In the genomic region with DNA sequence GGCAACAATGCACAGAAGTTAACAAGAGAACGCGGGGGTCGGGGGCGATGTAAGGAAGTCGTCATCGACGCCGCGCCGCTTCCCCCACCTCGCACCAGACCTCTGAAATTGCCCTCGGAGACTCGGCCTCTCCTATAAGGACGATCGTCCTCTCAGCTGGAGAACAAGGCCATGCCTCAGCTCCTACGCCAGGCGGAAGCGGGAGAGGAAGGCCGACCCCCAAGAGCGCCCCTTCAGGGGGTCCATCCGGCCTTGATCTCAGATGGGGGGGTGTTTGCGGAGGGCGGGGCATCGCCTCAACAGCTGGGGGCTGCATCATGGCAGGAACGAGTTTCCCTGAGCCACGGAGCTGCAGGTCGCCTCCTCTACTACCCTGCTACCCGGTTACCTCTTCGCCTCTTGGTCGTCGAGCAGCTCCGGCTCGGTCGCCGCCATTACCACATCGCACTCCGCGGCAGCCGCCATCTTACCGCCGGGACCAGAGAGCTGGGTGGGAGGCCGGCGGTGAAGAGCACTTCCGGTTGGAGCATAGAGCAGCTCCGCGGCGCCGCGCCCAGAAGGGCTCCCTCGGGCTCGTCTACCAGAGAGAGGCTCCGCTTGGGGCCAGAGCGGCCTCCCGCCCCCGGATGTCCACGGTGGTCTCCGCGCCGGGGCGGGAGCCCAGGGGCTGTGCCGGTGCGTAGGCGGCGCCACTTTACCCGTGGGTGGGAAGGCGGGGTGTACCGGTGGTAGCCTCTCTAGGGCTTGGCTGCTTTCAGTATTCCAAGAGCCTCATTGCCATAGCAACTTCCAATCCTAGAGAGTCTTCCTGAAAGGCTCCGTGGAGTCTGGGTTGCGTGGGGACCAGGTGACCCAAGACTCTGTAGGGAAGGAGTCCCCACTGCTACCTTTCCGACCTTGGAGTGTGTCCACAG, we compare ENCODE assay signal across 1 cellular context.
TF ChIP-seq lines count a peak whose summit lies in the region.

A gene with protein sequence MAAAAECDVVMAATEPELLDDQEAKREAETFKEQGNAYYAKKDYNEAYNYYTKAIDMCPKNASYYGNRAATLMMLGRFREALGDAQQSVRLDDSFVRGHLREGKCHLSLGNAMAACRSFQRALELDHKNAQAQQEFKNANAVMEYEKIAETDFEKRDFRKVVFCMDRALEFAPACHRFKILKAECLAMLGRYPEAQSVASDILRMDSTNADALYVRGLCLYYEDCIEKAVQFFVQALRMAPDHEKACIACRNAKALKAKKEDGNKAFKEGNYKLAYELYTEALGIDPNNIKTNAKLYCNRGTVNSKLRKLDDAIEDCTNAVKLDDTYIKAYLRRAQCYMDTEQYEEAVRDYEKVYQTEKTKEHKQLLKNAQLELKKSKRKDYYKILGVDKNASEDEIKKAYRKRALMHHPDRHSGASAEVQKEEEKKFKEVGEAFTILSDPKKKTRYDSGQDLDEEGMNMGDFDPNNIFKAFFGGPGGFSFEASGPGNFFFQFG (minus strand): TSS at position 488 of the 914 bp plus-strand sequence. CDS start 23 bp downstream, at position 465.

TF ChIP-seq in IMR-90, 13 proteins besides CTCF, POLR2A, EP300 and RAD21 (continued from another document):
- TF ChIP-seq, protein P1, sequence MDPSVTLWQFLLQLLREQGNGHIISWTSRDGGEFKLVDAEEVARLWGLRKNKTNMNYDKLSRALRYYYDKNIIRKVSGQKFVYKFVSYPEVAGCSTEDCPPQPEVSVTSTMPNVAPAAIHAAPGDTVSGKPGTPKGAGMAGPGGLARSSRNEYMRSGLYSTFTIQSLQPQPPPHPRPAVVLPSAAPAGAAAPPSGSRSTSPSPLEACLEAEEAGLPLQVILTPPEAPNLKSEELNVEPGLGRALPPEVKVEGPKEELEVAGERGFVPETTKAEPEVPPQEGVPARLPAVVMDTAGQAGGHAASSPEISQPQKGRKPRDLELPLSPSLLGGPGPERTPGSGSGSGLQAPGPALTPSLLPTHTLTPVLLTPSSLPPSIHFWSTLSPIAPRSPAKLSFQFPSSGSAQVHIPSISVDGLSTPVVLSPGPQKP (IDR thresholded peaks at IDR 0.05; ENCODE audit: borderline replicate concordance, low read depth, low read length): no peak
